1 cellular context compared by ENCODE assay signal in the genomic region with DNA sequence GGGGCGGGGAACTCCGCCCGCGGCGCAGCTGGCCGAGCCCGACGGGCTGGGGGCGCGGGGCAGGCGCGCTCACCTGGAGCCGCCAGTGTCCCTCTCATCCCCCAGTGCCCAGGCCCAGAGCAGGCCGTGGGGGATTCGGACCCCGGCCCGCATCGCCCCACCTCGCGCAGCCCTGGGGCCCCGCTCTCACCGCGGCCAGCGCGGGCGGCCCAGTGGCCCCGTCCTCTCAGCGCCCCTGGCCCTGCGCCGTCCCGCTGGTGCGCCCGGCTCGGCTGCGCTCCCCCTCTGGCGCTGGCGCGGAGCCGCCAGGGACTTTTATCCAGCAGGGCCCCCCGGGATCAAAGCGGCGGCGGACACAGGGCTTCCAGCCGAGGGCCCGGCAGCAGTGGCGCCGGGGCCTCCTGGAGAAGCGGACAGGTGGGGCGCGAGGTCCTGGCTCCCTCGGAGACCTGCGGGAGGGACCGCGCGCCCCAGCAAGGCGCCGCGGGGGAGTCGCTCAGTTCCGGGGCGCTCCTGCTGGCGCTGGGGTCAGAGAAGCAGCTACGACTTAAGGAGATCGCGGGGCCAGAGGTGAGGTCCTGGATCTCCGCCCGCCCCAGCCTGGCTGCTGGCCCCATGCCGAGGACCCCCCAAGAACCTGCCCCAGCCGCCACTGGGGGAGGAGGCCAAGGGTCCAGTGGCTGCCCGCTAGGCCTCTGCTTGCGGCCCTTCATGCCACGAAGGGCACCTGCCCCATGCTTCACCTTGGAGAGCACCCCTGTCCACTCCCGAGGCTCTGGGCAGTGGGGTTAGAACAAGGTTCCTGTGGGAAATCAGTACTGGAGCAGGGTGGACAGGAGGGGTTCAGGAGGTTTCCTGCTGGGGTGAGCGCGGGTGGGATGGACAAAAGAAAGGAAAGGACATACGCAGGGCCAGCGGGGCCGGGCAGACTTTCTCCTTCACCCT.
A peak's percentile ranks its signal among the peaks of the same experiment; 100 is the strongest.
TF ChIP-seq lines count a peak whose summit lies in the region.

No MANE protein-coding gene starts in this region.

TF ChIP-seq in endothelial cell of umbilical vein, 7 proteins besides CTCF, POLR2A, EP300 and RAD21:
- TF ChIP-seq EZH2 (IDR thresholded peaks at IDR 0.05; ENCODE audit: borderline replicate concordance, low read depth, low read length, severe bottlenecking) (peak; percentile 18), MYC (IDR thresholded peaks at IDR 0.05; ENCODE audit: low read depth, low read length) (no peak)
TF ChIP-seq in endothelial cell of umbilical vein: peak in this region for 1.
